13 cellular contexts compared by ENCODE assay signal in the genomic region with DNA sequence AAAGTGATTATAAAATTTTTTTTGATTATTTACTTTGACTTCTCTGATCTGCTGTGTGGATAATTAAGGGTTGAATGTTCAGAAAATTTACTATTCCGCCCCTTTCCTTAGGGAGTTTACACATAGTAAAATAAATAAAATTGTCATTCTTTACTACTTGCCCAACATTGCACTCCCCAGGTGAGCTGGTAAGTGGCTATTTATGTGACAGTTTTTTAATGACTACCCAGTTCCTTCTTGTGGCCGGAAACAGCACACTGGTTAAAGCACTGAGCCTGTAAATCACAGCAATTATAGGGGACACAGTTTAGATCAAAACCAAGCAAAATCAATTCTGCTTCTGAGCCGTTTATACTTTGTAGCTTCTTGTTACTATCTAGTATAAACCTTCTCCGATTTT.
A peak's percentile ranks its signal among the peaks of the same experiment; 100 is the strongest.
DNase-seq lines count a peak whose midpoint lies in the region; ATAC-seq and TF ChIP-seq lines count a peak whose summit lies in the region.
"Had no signal": no experiment of that assay in that cellular context is flagged by ENCODE, and none has a peak within 500 bp of the region (broad histone marks: within the 10 kb centered on the region; RNA-seq: fewer than 3 reads in every experiment).

No MANE protein-coding gene starts in this region.

- H3K4me3 Mint-ChIP-seq in central memory CD8-positive, alpha-beta T cell: no peak overlapping the region
- H3K4me3 Mint-ChIP-seq: CD4-positive, CD25-positive, alpha-beta regulatory T cell had no signal

- H3K4me3 ChIP-seq in ovary (no peak overlapping the region), ascending aorta (no peak overlapping the region)
- H3K4me3 ChIP-seq: lower lobe of right lung had no signal

- intact Hi-C loops in ovary (cut with DNase I) (no loop called here), ascending aorta (cut with DNase I) (no loop called here)

- no peak overlapping the region for H3K27ac ChIP-seq in ovary
- no peak overlapping the region for H3K27ac ChIP-seq in ascending aorta
- H3K27ac ChIP-seq: lower lobe of right lung had no signal

- TF ChIP-seq EP300 in ovary (IDR thresholded peaks at IDR 0.05): no peak

- no peak for TF ChIP-seq POLR2A in ovary (IDR thresholded peaks at IDR 0.05)

- H3K9me3 ChIP-seq in ovary (no peaks in the 10 kb centered on the region), ascending aorta (no peaks in the 10 kb centered on the region)
- H3K9me3 ChIP-seq: lower lobe of right lung had no signal

- no peak overlapping the region for H3K27ac Mint-ChIP-seq in central memory CD8-positive, alpha-beta T cell (ENCODE audit: low read depth)
- H3K27ac Mint-ChIP-seq: CD4-positive, CD25-positive, alpha-beta regulatory T cell had no signal

- WGBS in ovary, 3 donors: 68 to 69% (median 69%) methylated on average over 4 of the region's 4 CpGs

- H3K36me3 Mint-ChIP-seq in central memory CD8-positive, alpha-beta T cell (ENCODE audit: insufficient read depth): no peaks in the 10 kb centered on the region
- H3K36me3 Mint-ChIP-seq: CD4-positive, CD25-positive, alpha-beta regulatory T cell had no signal

- H3K36me3 ChIP-seq in ovary: no peaks in the 10 kb centered on the region
- no peaks in the 10 kb centered on the region for H3K36me3 ChIP-seq in ascending aorta
- H3K36me3 ChIP-seq: lower lobe of right lung had no signal

- ATAC-seq in GM18511 (IDR thresholded peaks at IDR 0.05; ENCODE audit: unreplicated experiment): peak; percentile 91
- ATAC-seq in GM21529 (IDR thresholded peaks at IDR 0.05; ENCODE audit: unreplicated experiment): peak; percentile 90
- peak; percentile 97 for ATAC-seq in HG03442 (IDR thresholded peaks at IDR 0.05; ENCODE audit: unreplicated experiment)
- peak; percentile 24 for ATAC-seq in central memory CD8-positive, alpha-beta T cell (replicated peaks; ENCODE audit: extremely low read depth, poor library complexity, severe bottlenecking)
- ATAC-seq: lower lobe of right lung had no signal

- DNase-seq in central memory CD8-positive, alpha-beta T cell (ENCODE audit: low spot score in 2 of 2): no peak
- no peak for DNase-seq in NCI-H446 treated with DMSO at 0.1 percent for 48 hours (lab: John Stamatoyannopoulos, UW)
- DNase-seq in ovary: no peak
- no peak for DNase-seq in ascending aorta (ENCODE audit: low spot score in 2 of 2)
- DNase-seq in activated naive CD4-positive, alpha-beta T cell treated with anti-CD3 and anti-CD28 coated beads, Interleukin-2, amount 50 U/mL, for 16 hours: no peak
- DNase-seq: activated CD4-positive, CD25-positive, alpha-beta regulatory T cell; activated gamma-delta T cell treated with Interleukin-2 at 50 U/mL for 16 hours; CD4-positive, CD25-positive, alpha-beta regulatory T cell; lower lobe of right lung; NCI-H1092 treated with DMSO at 0.1 percent for 48 hours had no signal

- H3K27me3 ChIP-seq in ovary (no peaks in the 10 kb centered on the region), ascending aorta (no peaks in the 10 kb centered on the region)

- no peaks in the 10 kb centered on the region for H3K9me3 Mint-ChIP-seq in central memory CD8-positive, alpha-beta T cell

- H3K4me1 ChIP-seq in ovary (ENCODE audit: insufficient read depth) (no peaks in the 10 kb centered on the region), ascending aorta (no peaks in the 10 kb centered on the region)
- H3K4me1 ChIP-seq: lower lobe of right lung had no signal

- no peaks in the 10 kb centered on the region for H3K4me1 Mint-ChIP-seq in central memory CD8-positive, alpha-beta T cell

- peaks cover 79% of the 10 kb centered on the region for H3K27me3 Mint-ChIP-seq in central memory CD8-positive, alpha-beta T cell

- no peak for TF ChIP-seq CTCF in ovary (IDR thresholded peaks at IDR 0.05)
- no peak for TF ChIP-seq CTCF in ascending aorta (IDR thresholded peaks at IDR 0.05)

Comparison
In these comparisons a context has a peak if more than half of its experiments do, and no peak if none do; other contexts are left out.
1. ATAC-seq: peak in every context shown above with its lines; median percentile 97 in HG03442; 91 in GM18511; 90 in GM21529; 24 in central memory CD8-positive, alpha-beta T cell.